Comparison of ENCODE assay signal across 10 cellular contexts in genomic region chr19:41367848-41368301, GRCh38. TPM values are rescaled to one million over a fixed set of nuclear protein-coding genes. Genes with fewer than 3 reads are reported as not detected.
DNase-seq lines count a peak whose midpoint lies in the region; ATAC-seq and TF ChIP-seq lines count a peak whose summit lies in the region.
"Had no signal": no experiment of that assay in that cellular context is flagged by ENCODE, and none has a peak within 500 bp of the region (broad histone marks: within the 10 kb centered on the region; RNA-seq: fewer than 3 reads in every experiment).

No MANE protein-coding gene starts in this region.

- peak overlapping the region; percentile 48 to 91 (median 80) for H3K27ac ChIP-seq in adrenal gland
- H3K27ac ChIP-seq in left lung, result peak overlapping the region; percentile 56 to 90

- H3K9me3 ChIP-seq in adrenal gland (replicated peaks in 1 of 3), result no peaks in the 10 kb centered on the region
- H3K9me3 ChIP-seq in left lung, result no peaks in the 10 kb centered on the region

- H3K4me1 ChIP-seq in adrenal gland (replicated peaks in 1 of 2) (peaks cover 28 to 29% of the 10 kb centered on the region in 2 donors), left lung (peaks cover 16 to 63% of the 10 kb centered on the region in 2 donors)

- intact Hi-C loops in adrenal gland (cut with DNase I) (no loop called here), left lung (cut with DNase I) (no loop called here)

- peak in 1 of 2 donors; percentile 64 for TF ChIP-seq POLR2A in adrenal gland (IDR thresholded peaks at IDR 0.05)

- no peaks in the 10 kb centered on the region for H3K36me3 ChIP-seq in adrenal gland (replicated peaks in 1 of 2)
- no peaks in the 10 kb centered on the region for H3K36me3 ChIP-seq in left lung

- ATAC-seq in left lung (peak; percentile 8), HG02885 (IDR thresholded peaks at IDR 0.05; ENCODE audit: poor library complexity, unreplicated experiment) (no peak)
- ATAC-seq: left cardiac atrium had no signal

- H3K4me3 ChIP-seq in AG10803 (ENCODE audit: low read length) (no peak overlapping the region), adrenal gland (no peak overlapping the region), left lung (no peak overlapping the region)

- DNase-seq in AG10803 (ENCODE audit: low read depth), result peak; percentile 95
- DNase-seq in HK-2 (ENCODE audit: unreplicated experiment), result peak; percentile 48
- peak in 4 of 7 donors; percentile 47 to 75 (median 54) for DNase-seq in adrenal gland
- no peak for DNase-seq in left lung
- DNase-seq in stimulated activated CD8-positive, alpha-beta memory T cell treated with anti-CD3 and anti-CD28 coated beads, Interleukin-4, amount 100 ng/mL, for 48 hours, result no peak
- DNase-seq in NCI-H2081 treated with DMSO at 0.1 percent for 48 hours (lab: John Stamatoyannopoulos, UW), result no peak
- no peak for DNase-seq in C1 segment of cervical spinal cord (lab: John Stamatoyannopoulos, UW)
- DNase-seq: left cardiac atrium, NCI-H748 treated with DMSO at 0.1 percent for 48 hours had no signal

- no peak for TF ChIP-seq CTCF in AG10803 (conservative IDR thresholded peaks at IDR 0.05; ENCODE audit: low read length)
- no peak for TF ChIP-seq CTCF in adrenal gland (IDR thresholded peaks at IDR 0.05)
- no peak for TF ChIP-seq CTCF in left lung (IDR thresholded peaks at IDR 0.05)

- 34 to 50% (median 46%) methylated on average over 6 of the region's 6 CpGs for WGBS in adrenal gland, 4 donors

- H3K27me3 ChIP-seq in adrenal gland (no peaks in the 10 kb centered on the region), left lung (no peaks in the 10 kb centered on the region)

RNA-seq across cellular contexts. Expression of gene B9D2, which starts 3.9 kb away (rescaled TPM):
- 10 to 100 TPM in 5 of 8 donors, 1 to 10 TPM in 3; 7.5 to 16.8 (median 12.4) TPM for total RNA-seq in adrenal gland
- polyA plus RNA-seq in adrenal gland, result 10 to 100 TPM in 1 of 3 donors, 1 to 10 TPM in 2; 2.7 to 14.4 (median 8.9) TPM
- total RNA-seq in left lung, result 1 to 10 TPM; 7.8 to 8.8 TPM

RNA-seq across cellular contexts. Expression of gene TMEM91, which starts 8.5 kb away (rescaled TPM):
- total RNA-seq in adrenal gland, result 10 to 100 TPM in 2 of 8 donors, 1 to 10 TPM in 6; 2.0 to 13.5 (median 9.6) TPM
- 10 to 100 TPM in 2 of 3 donors, 1 to 10 TPM in 1; 1.9 to 88.6 (median 30.6) TPM for polyA plus RNA-seq in adrenal gland
- 10 to 100 TPM; 10.1 to 14.3 TPM for total RNA-seq in left lung

RNA-seq across cellular contexts. Expression of gene TGFB1, which starts 14.2 kb away (rescaled TPM):
- total RNA-seq in adrenal gland (10 to 100 TPM; 17.4 to 75.9 (median 42.2) TPM), left lung (10 to 100 TPM; 73.1 to 98.0 TPM)
- 10 to 100 TPM in 2 of 3 donors, 1 to 10 TPM in 1; 8.7 to 37.9 (median 17.1) TPM for polyA plus RNA-seq in adrenal gland

RNA-seq across cellular contexts. Expression of gene EXOSC5, which starts 29.3 kb away (rescaled TPM):
- total RNA-seq in adrenal gland, result 10 to 100 TPM; 18.8 to 73.7 (median 28.9) TPM
- 10 to 100 TPM in 2 of 3 donors, 1 to 10 TPM in 1; 4.2 to 38.7 (median 18.4) TPM for polyA plus RNA-seq in adrenal gland
- total RNA-seq in left lung, result 10 to 100 TPM; 10.3 to 17.4 TPM

RNA-seq across cellular contexts. Expression of gene BCKDHA, which starts 29.7 kb away (rescaled TPM):
- 100 to 1,000 TPM in 5 of 8 donors, 10 to 100 TPM in 3; 51.8 to 294 (median 116) TPM for total RNA-seq in adrenal gland
- polyA plus RNA-seq in adrenal gland, result 10 to 100 TPM; 17.6 to 44.3 (median 30.4) TPM
- 10 to 100 TPM; 12.1 to 17.8 TPM for total RNA-seq in left lung

Comparison
In these comparisons a context has a peak if more than half of its experiments do, and no peak if none do; other contexts are left out.
1. DNase-seq: peak in AG10803 (single experiment), HK-2 (single experiment) and adrenal gland (4 of 7); none in left lung (0 of 2), stimulated activated CD8-positive, alpha-beta memory T cell treated with anti-CD3 and anti-CD28 coated beads, Interleukin-4, amount 100 ng/mL, for 48 hours (single experiment), NCI-H2081 treated with DMSO at 0.1 percent for 48 hours (single experiment) and C1 segment of cervical spinal cord (0 of 14).